Comparison of ENCODE assay signal across 26 cellular contexts in the genomic region with DNA sequence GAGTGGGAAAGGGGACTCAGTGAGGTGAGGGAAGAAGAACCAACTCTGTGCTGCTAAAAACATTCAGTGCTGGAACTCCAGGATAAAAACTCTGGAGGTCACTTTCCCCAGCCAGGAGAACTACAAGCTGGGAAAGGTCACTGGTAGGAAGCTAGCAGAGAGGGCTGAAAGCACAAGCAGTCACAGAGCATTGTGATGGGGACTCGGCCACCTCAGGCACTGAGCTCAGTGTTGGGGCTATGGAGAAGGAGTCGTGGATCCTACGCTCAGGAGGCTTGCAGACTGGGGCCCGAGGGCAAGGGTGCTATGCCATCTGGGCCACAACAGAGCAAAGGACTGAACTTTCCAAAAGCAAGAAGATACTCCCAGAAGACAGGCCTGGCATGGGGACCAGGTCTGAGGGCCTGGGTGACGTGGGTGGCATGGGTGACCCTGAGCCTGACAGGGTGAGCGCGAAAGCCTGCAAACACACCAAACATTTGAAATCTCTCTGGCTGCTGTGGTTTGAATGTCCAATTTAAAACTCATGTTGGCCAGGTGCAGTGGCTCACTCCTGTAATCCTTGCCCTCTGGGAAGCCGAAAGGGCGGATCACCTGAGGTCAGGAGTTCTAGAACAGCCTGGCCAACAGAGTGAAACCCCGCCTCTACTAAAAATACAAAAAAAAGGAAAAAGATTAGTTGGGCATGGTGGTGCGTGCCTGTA. TPM values are rescaled to one million over a fixed set of nuclear protein-coding genes. Genes with fewer than 3 reads are reported as not detected.
DNase-seq lines count a peak whose midpoint lies in the region; ATAC-seq, FAIRE-seq and TF ChIP-seq lines count a peak whose summit lies in the region.
"Had no signal": no experiment of that assay in that cellular context is flagged by ENCODE, and none has a peak within 500 bp of the region (broad histone marks: within the 10 kb centered on the region; RNA-seq: fewer than 3 reads in every experiment).

No MANE protein-coding gene starts in this region.

- POLR2A ChIA-PET in K562 (lab: Yijun Ruan, JAX) = no interaction called here
- POLR2A ChIA-PET in HepG2 (lab: Yijun Ruan, JAX) = no interaction called here
- POLR2A ChIA-PET in activated CD4-positive, alpha-beta memory T cell treated with anti-CD3 and anti-CD28 coated beads, Interleukin-2, amount 10 ng/mL, durations not matched to agents 7 days and 5 days (lab: Charles Lee) = no interaction called here

- intact Hi-C loops in K562 (cut with micrococcal nuclease) (no loop called here), HepG2 (cut with micrococcal nuclease; ENCODE audit: unreplicated experiment) (no loop called here)

- H2AFZ ChIP-seq in K562 (ENCODE audit: low read depth, low read length) = peak overlapping the region; percentile 68
- H2AFZ ChIP-seq in HepG2 (ENCODE audit: low read length) = no peak overlapping the region
- H2AFZ ChIP-seq in neural progenitor cell (replicated peaks) = no peak overlapping the region

- no peaks in the 10 kb centered on the region for H3K4me1 Mint-ChIP-seq in neural progenitor cell
- peaks cover 3% of the 10 kb centered on the region for H3K4me1 Mint-ChIP-seq in activated CD4-positive, alpha-beta memory T cell treated with anti-CD3 and anti-CD28 coated beads, Interleukin-2, amount 10 ng/mL, durations not matched to agents 7 days and 5 days
- H3K4me1 Mint-ChIP-seq: CD8-positive, alpha-beta memory T cell had no signal

- H3K27me3 Mint-ChIP-seq in neural progenitor cell (ENCODE audit: insufficient read depth, low read depth) = peaks cover 6% of the 10 kb centered on the region
- H3K27me3 Mint-ChIP-seq in activated CD4-positive, alpha-beta memory T cell treated with anti-CD3 and anti-CD28 coated beads, Interleukin-2, amount 10 ng/mL, durations not matched to agents 7 days and 5 days = no peaks in the 10 kb centered on the region

- no peak overlapping the region for H3K4me3 Mint-ChIP-seq in neural progenitor cell
- H3K4me3 Mint-ChIP-seq in activated CD4-positive, alpha-beta memory T cell treated with anti-CD3 and anti-CD28 coated beads, Interleukin-2, amount 10 ng/mL, durations not matched to agents 7 days and 5 days = no peak overlapping the region
- H3K4me3 Mint-ChIP-seq: CD14-positive monocyte; CD4-positive, alpha-beta T cell; CD8-positive, alpha-beta memory T cell had no signal

- no peaks in the 10 kb centered on the region for H3F3A ChIP-seq in neural progenitor cell (ENCODE audit: low read depth)

- ATAC-seq in K562 = no peak
- ATAC-seq in HepG2 = peak; percentile 57
- no peak for ATAC-seq in HG03521 (IDR thresholded peaks at IDR 0.05; ENCODE audit: unreplicated experiment)
- ATAC-seq: GM12878 had no signal

- H3K4me1 ChIP-seq in K562 (replicated peaks in 1 of 2; ENCODE audit: control insufficient read depth in 2 of 2, insufficient read depth in 2 of 2, low read length in 2 of 2) (peaks cover 8 to 13% of the 10 kb centered on the region in 2 experiments; a peak in 4 of 5 replicates), HepG2 (ENCODE audit: insufficient read depth, low read length) (peaks cover 33% of the 10 kb centered on the region), neural progenitor cell (no peaks in the 10 kb centered on the region)
- H3K4me1 ChIP-seq: BE2C had no signal

- TF ChIP-seq POLR2A in K562 (conservative IDR thresholded peaks at IDR 0.05) (no peak), HepG2 (IDR thresholded peaks at IDR 0.05; ENCODE audit: insufficient read depth in 1 of 2, low read depth in 2 of 2, low read length in 2 of 2) (no peak)

- H3K9ac ChIP-seq in K562 (ENCODE audit: insufficient read depth in 1 of 2, low read depth in 2 of 2, low read length in 2 of 2) (peak overlapping the region in 1 of 2 experiments; percentile 61; a peak in 1 of 4 replicates), HepG2 (ENCODE audit: insufficient read depth, low read depth, low read length) (peak overlapping the region; percentile 5; the same call in 1 of the 2 replicates), neural progenitor cell (no peak overlapping the region)
- H3K9ac ChIP-seq: BLaER1 treated with 17β-estradiol and CSF1 and Interleukin-3, amounts not matched to agents 10 nM and 100 nM had no signal

- no peaks in the 10 kb centered on the region for H3K9me1 ChIP-seq in K562 (ENCODE audit: control insufficient read depth, insufficient read depth, low read length)

- DNase-seq in K562 (ENCODE audit: extremely low read depth in 1 of 4, low spot score in 3 of 4) (no peak), HepG2 (ENCODE audit: low spot score) (no peak), neural progenitor cell (ENCODE audit: low spot score) (no peak), medulla oblongata (ENCODE audit: extremely low spot score) (no peak), caudate nucleus (lab: John Stamatoyannopoulos, UW) (no peak)
- DNase-seq in activated CD4-positive, alpha-beta memory T cell treated with anti-CD3 and anti-CD28 coated beads, Interleukin-2, amount 10 ng/mL, durations not matched to agents 7 days and 5 days = no peak
- DNase-seq: 8988T; ACHN; AML-193; BE2C; CD4-positive, alpha-beta T cell; CD8-positive, alpha-beta memory T cell; DMS 273 treated with DMSO at 0.1 percent for 48 hours; DMS79; EL; GDM1; GOT3; H7; HCEC 1CT had no signal

- no peak for TF ChIP-seq CTCF in K562 (IDR thresholded peaks at IDR 0.05 in 2 of 3, conservative IDR thresholded peaks at IDR 0.05 in 1 of 3; ENCODE audit: insufficient read depth in 2 of 3, low read depth in 1 of 3, low read length in 3 of 3)
- no peak for TF ChIP-seq CTCF in HepG2 (CRISPR knock-in tag; IDR thresholded peaks at IDR 0.05)
- no peak for TF ChIP-seq CTCF in neural progenitor cell (IDR thresholded peaks at IDR 0.05)

- CTCF ChIA-PET in K562 (lab: Yijun Ruan, JAX; ENCODE audit: low intra/inter-chr PET ratio) (no interaction called here), HepG2 (lab: Yijun Ruan, JAX; ENCODE audit: low intra/inter-chr PET ratio, low total read pairs) (no interaction called here)
- CTCF ChIA-PET in activated CD4-positive, alpha-beta memory T cell treated with anti-CD3 and anti-CD28 coated beads, Interleukin-2, amount 10 ng/mL, durations not matched to agents 7 days and 5 days (lab: Charles Lee) = no interaction called here

- no TSS peak for BruUV-seq in K562 (replicated peaks; lab: Mats Ljungman, UMichigan)
- BruUV-seq in HepG2 (replicated peaks; lab: Mats Ljungman, UMichigan) = no TSS peak

- H3K4me2 ChIP-seq in K562 (ENCODE audit: insufficient read depth, low read length) (no peak overlapping the region), HepG2 (ENCODE audit: low read depth, low read length) (peak overlapping the region; percentile 51; the same call in 1 of the 2 replicates), neural progenitor cell (no peak overlapping the region)
- H3K4me2 ChIP-seq: A549 had no signal

- H3K79me2 ChIP-seq in K562 (ENCODE audit: control insufficient read depth, insufficient read depth, low read length) (no peaks in the 10 kb centered on the region), HepG2 (ENCODE audit: insufficient read depth, low read length) (no peaks in the 10 kb centered on the region), neural progenitor cell (ENCODE audit: low read depth) (no peaks in the 10 kb centered on the region)

- H3K36me3 ChIP-seq in K562 (ENCODE audit: control insufficient read depth, insufficient read depth, low read length) (no peaks in the 10 kb centered on the region), HepG2 (replicated peaks in 1 of 2; ENCODE audit: control insufficient read depth in 1 of 2, insufficient read depth in 2 of 2, low read length in 2 of 2) (no peaks in the 10 kb centered on the region), neural progenitor cell (no peaks in the 10 kb centered on the region)
- H3K36me3 ChIP-seq: BE2C; BLaER1 treated with 17β-estradiol and CSF1 and Interleukin-3, amounts not matched to agents 10 nM and 100 nM had no signal

- peak overlapping the region; percentile 72 for H3K27ac Mint-ChIP-seq in neural progenitor cell
- no peak overlapping the region for H3K27ac Mint-ChIP-seq in activated CD4-positive, alpha-beta memory T cell treated with anti-CD3 and anti-CD28 coated beads, Interleukin-2, amount 10 ng/mL, durations not matched to agents 7 days and 5 days
- H3K27ac Mint-ChIP-seq: CD4-positive, alpha-beta T cell; CD8-positive, alpha-beta memory T cell had no signal

- H3K4me3 ChIP-seq in K562 (no peak overlapping the region), HepG2 (replicated peaks in 1 of 3; ENCODE audit: insufficient read depth in 1 of 3, low read depth in 2 of 3, low read length in 3 of 3) (peak overlapping the region in 1 of 3 experiments; percentile 41; a peak in 1 of 6 replicates), neural progenitor cell (no peak overlapping the region)
- H3K4me3 ChIP-seq: A549; BLaER1 treated with 17β-estradiol and CSF1 and Interleukin-3, amounts not matched to agents 10 nM and 100 nM; GM12878 had no signal

- no peaks in the 10 kb centered on the region for H3K36me3 Mint-ChIP-seq in neural progenitor cell
- H3K36me3 Mint-ChIP-seq in activated CD4-positive, alpha-beta memory T cell treated with anti-CD3 and anti-CD28 coated beads, Interleukin-2, amount 10 ng/mL, durations not matched to agents 7 days and 5 days (ENCODE audit: low read depth) = no peaks in the 10 kb centered on the region

- H3K27me3 ChIP-seq in K562 (ENCODE audit: control insufficient read depth in 2 of 2, insufficient read depth in 2 of 2, low read length in 2 of 2) (no peaks in the 10 kb centered on the region), HepG2 (ENCODE audit: control insufficient read depth in 1 of 2, insufficient read depth in 2 of 2, low read length in 2 of 2) (no peaks in the 10 kb centered on the region), neural progenitor cell (no peaks in the 10 kb centered on the region)
- H3K27me3 ChIP-seq: BE2C; BLaER1 treated with 17β-estradiol and CSF1 and Interleukin-3, amounts not matched to agents 10 nM and 100 nM had no signal

- no peaks in the 10 kb centered on the region for H3K9me3 Mint-ChIP-seq in neural progenitor cell
- no peaks in the 10 kb centered on the region for H3K9me3 Mint-ChIP-seq in activated CD4-positive, alpha-beta memory T cell treated with anti-CD3 and anti-CD28 coated beads, Interleukin-2, amount 10 ng/mL, durations not matched to agents 7 days and 5 days
- H3K9me3 Mint-ChIP-seq: CD4-positive, alpha-beta T cell; CD8-positive, alpha-beta memory T cell had no signal

- no peaks in the 10 kb centered on the region for H4K20me1 ChIP-seq in K562 (replicated peaks; ENCODE audit: control insufficient read depth, insufficient read depth, low read length)
- no peaks in the 10 kb centered on the region for H4K20me1 ChIP-seq in HepG2 (ENCODE audit: insufficient read depth, low read length)
- H4K20me1 ChIP-seq in neural progenitor cell (ENCODE audit: low read depth) = no peaks in the 10 kb centered on the region
- H4K20me1 ChIP-seq: BLaER1 treated with 17β-estradiol and CSF1 and Interleukin-3, amounts not matched to agents 10 nM and 100 nM had no signal

- no peak for FAIRE-seq in K562 (lab: Jason Lieb, UNC)
- no peak for FAIRE-seq in HepG2 (lab: Jason Lieb, UNC)
- FAIRE-seq: A549, D721Med, GM12878, GM18507 had no signal

- WGBS in K562 (ENCODE audit: insufficient coverage, low coverage, missing lambda C conversion rate) = 90% methylated on average over 7 of the region's 11 CpGs
- WGBS in HepG2 (ENCODE audit: low lambda C conversion rate) = 50% methylated on average over 11 of the region's 11 CpGs

- TF ChIP-seq EP300 in K562 (IDR thresholded peaks at IDR 0.05; ENCODE audit: low read length) (no peak), HepG2 (IDR thresholded peaks at IDR 0.05; ENCODE audit: low read depth in 2 of 2, low read length in 2 of 2) (no peak), HepG2 (CRISPR knock-in tag; IDR thresholded peaks at IDR 0.05; ENCODE audit: borderline replicate concordance) (no peak)

- no peak for TF ChIP-seq RAD21 in K562 (CRISPR knock-in tag; conservative IDR thresholded peaks at IDR 0.05 in 1 of 2, IDR thresholded peaks at IDR 0.05 in 1 of 2)
- TF ChIP-seq RAD21 in HepG2 (CRISPR knock-in tag; IDR thresholded peaks at IDR 0.05) = no peak

- H3K27ac ChIP-seq in K562 (ENCODE audit: extremely low read depth, low read depth, low read length) = no peak overlapping the region
- no peak overlapping the region for H3K27ac ChIP-seq in HepG2 (ENCODE audit: extremely low read length, insufficient read depth, low read length)
- H3K27ac ChIP-seq in neural progenitor cell = no peak overlapping the region
- H3K27ac ChIP-seq in caudate nucleus (ENCODE audit: low read depth, low read length) = no peak overlapping the region
- H3K27ac ChIP-seq: A549; BLaER1 treated with 17β-estradiol and CSF1 and Interleukin-3, amounts not matched to agents 10 nM and 100 nM had no signal

- H3K9me3 ChIP-seq in K562 (replicated peaks; ENCODE audit: control insufficient read depth, insufficient read depth, low read depth, low read length) = no peaks in the 10 kb centered on the region
- no peaks in the 10 kb centered on the region for H3K9me3 ChIP-seq in HepG2 (ENCODE audit: low read length)
- H3K9me3 ChIP-seq in neural progenitor cell (ENCODE audit: low read depth) = no peaks in the 10 kb centered on the region
- H3K9me3 ChIP-seq: A549; BE2C; BLaER1 treated with 17β-estradiol and CSF1 and Interleukin-3, amounts not matched to agents 10 nM and 100 nM had no signal

- in situ Hi-C loops in K562 (cut with MboI) = no loop called here
- in situ Hi-C loops in HepG2 (cut with HindIII; ENCODE audit: extremely low pct_ligation_motif_present, low pct_unique_long_range_greater_than_20kb) = no loop called here

RNA-seq across cellular contexts. Expression of a gene that starts 9.8 kb away (rescaled TPM):
- total RNA-seq in K562 (2011; cell fraction: chromatin; rRNA removed; ENCODE audit: low replicate concordance) = 17.6 and 33.2 TPM in 2 replicates
- 11.2 and 15.7 TPM in 2 replicates for total RNA-seq in K562 (2011; cell fraction: nucleolus; rRNA removed)
- 26.4 and 33.4 TPM in 2 replicates for total RNA-seq in K562 (2011; cell fraction: nucleoplasm; rRNA removed)
- total RNA-seq in K562 (2014; rRNA removed) (14.4 and 14.9 TPM in 2 replicates), K562 (2014; rRNA removed; fragmentation: Illumina TruSeq; extraction: Trizol) (28.1 and 31.6 TPM in 2 replicates), K562 (2015; rRNA removed; fragmentation: Illumina TruSeq; extraction: Trizol) (20.0 and 20.7 TPM in 2 replicates), K562 (2021) (23.2 and 27.5 TPM in 2 replicates), HepG2 (2016; rRNA removed; fragmentation: Illumina TruSeq; extraction: Trizol) (10.0 and 15.6 TPM in 2 replicates), neural progenitor cell (ENCODE audit: low replicate concordance) (58.9 and 88.8 TPM in 2 replicates)
- polyA plus RNA-seq in K562 (2011; rRNA removed) (49.5 and 50.2 TPM in 2 replicates), K562 (2014; fragmentation: Illumina TruSeq; extraction: Trizol) (21.1 and 26.8 TPM in 2 replicates), K562 (2014; fragmentation: Nextera tagmentation; extraction: Ambion mirVana) (10 to 100 TPM; 14.8 to 27.4 TPM), K562 (2014; rRNA removed) (19.8 and 20.1 TPM in 2 replicates), HepG2 (2011; rRNA removed) (4.3 and 7.6 TPM in 2 replicates)
- polyA plus RNA-seq in K562 (2011; cell fraction: cytosol; rRNA removed) = 10.7 and 25.6 TPM in 2 replicates
- polyA plus RNA-seq in K562 (2011; cell fraction: nucleus; rRNA removed) = 25.2 and 45.5 TPM in 2 replicates
- polyA plus RNA-seq in K562 (2012) = 13.6 and 20.7 TPM in 2 replicates
- polyA minus RNA-seq in K562 (2011; rRNA and poly(A)+ RNA removed) = 36.4 and 39.9 TPM in 2 replicates
- 18.9 and 23.6 TPM in 2 replicates for polyA minus RNA-seq in K562 (2011; cell fraction: cytosol; rRNA and poly(A)+ RNA removed)
- 7.1 and 17.2 TPM in 2 replicates for polyA minus RNA-seq in K562 (2011; cell fraction: nucleus; rRNA and poly(A)+ RNA removed)
- 2.8 and 5.8 TPM in 2 replicates for total RNA-seq in HepG2 (2016; cell fraction: cytosol; rRNA removed; fragmentation: Illumina TruSeq; extraction: Trizol; ENCODE audit: low read depth)
- 9.8 and 13.9 TPM in 2 replicates for total RNA-seq in HepG2 (2016; cell fraction: insoluble cytoplasmic fraction; rRNA removed; fragmentation: Illumina TruSeq; extraction: Trizol)
- 3.2 and 4.3 TPM in 2 replicates for total RNA-seq in HepG2 (2016; cell fraction: membrane; rRNA removed; fragmentation: Illumina TruSeq; extraction: Trizol)
- total RNA-seq in HepG2 (2016; cell fraction: nucleus; rRNA removed; fragmentation: Illumina TruSeq; extraction: Trizol) = 7.9 and 8.8 TPM in 2 replicates
- 4.0 and 4.3 TPM in 2 replicates for polyA plus RNA-seq in HepG2 (2011; cell fraction: cytosol; rRNA removed)
- 5.0 and 5.6 TPM in 2 replicates for polyA plus RNA-seq in HepG2 (2011; cell fraction: nucleus; rRNA removed)
- polyA plus RNA-seq in HepG2 (2012) = 3.6 and 5.3 TPM in 2 replicates
- polyA plus RNA-seq in HepG2 (2016; cell fraction: cytosol; fragmentation: Illumina TruSeq; extraction: Trizol; ENCODE audit: low read depth) = 0.28 and 0.32 TPM in 2 replicates
- 9.9 and 10.1 TPM in 2 replicates for polyA plus RNA-seq in HepG2 (2016; cell fraction: insoluble cytoplasmic fraction; fragmentation: Illumina TruSeq; extraction: Trizol; ENCODE audit: low read depth)
- 0.65 and 0.99 TPM in 2 replicates for polyA plus RNA-seq in HepG2 (2016; cell fraction: membrane; fragmentation: Illumina TruSeq; extraction: Trizol; ENCODE audit: low read depth)
- 9.3 and 11.2 TPM in 2 replicates for polyA plus RNA-seq in HepG2 (2016; cell fraction: nucleus; fragmentation: Illumina TruSeq; extraction: Trizol; ENCODE audit: insufficient read depth, low read depth)
- 4.6 and 10.2 TPM in 2 replicates for polyA minus RNA-seq in HepG2 (2011; rRNA and poly(A)+ RNA removed; ENCODE audit: low replicate concordance)
- 4.4 and 6.0 TPM in 2 replicates for polyA minus RNA-seq in HepG2 (2011; cell fraction: cytosol; rRNA and poly(A)+ RNA removed)
- 6.2 and 6.3 TPM in 2 replicates for polyA minus RNA-seq in HepG2 (2011; cell fraction: nucleus; rRNA and poly(A)+ RNA removed)
- total RNA-seq in activated CD4-positive, alpha-beta memory T cell treated with anti-CD3 and anti-CD28 coated beads, Interleukin-2, amount 10 ng/mL, durations not matched to agents 7 days and 5 days = 10 to 100 TPM; 47.0 to 54.4 TPM

RNA-seq across cellular contexts. Expression of a gene that starts 16.8 kb away (rescaled TPM):
- 1.5 and 3.3 TPM in 2 replicates for total RNA-seq in K562 (2011; cell fraction: chromatin; rRNA removed; ENCODE audit: low replicate concordance)
- total RNA-seq in K562 (2011; cell fraction: nucleolus; rRNA removed) = 3.5 and 5.1 TPM in 2 replicates
- 2.3 and 2.4 TPM in 2 replicates for total RNA-seq in K562 (2011; cell fraction: nucleoplasm; rRNA removed)
- total RNA-seq in K562 (2014; rRNA removed) = 2.4 and 2.7 TPM in 2 replicates
- 1.4 and 1.7 TPM in 2 replicates for total RNA-seq in K562 (2014; rRNA removed; fragmentation: Illumina TruSeq; extraction: Trizol)
- total RNA-seq in K562 (2015; rRNA removed; fragmentation: Illumina TruSeq; extraction: Trizol) = 1.4 and 1.6 TPM in 2 replicates
- total RNA-seq in K562 (2021) = 4.6 and 4.7 TPM in 2 replicates
- polyA plus RNA-seq in K562 (2011; rRNA removed) = 1.2 and 1.3 TPM in 2 replicates
- 1.0 and 2.9 TPM in 2 replicates for polyA plus RNA-seq in K562 (2011; cell fraction: cytosol; rRNA removed)
- 2.0 and 2.1 TPM in 2 replicates for polyA plus RNA-seq in K562 (2011; cell fraction: nucleus; rRNA removed)
- 2.8 and 3.2 TPM in 2 replicates for polyA plus RNA-seq in K562 (2012)
- 0.67 and 1.7 TPM in 2 replicates for polyA plus RNA-seq in K562 (2014; fragmentation: Illumina TruSeq; extraction: Trizol)
- polyA plus RNA-seq in K562 (2014; fragmentation: Nextera tagmentation; extraction: Ambion mirVana) = under 1 TPM; 0.11 to 0.17 TPM
- polyA plus RNA-seq in K562 (2014; rRNA removed) = 2.3 and 2.4 TPM in 2 replicates
- 1.6 and 2.6 TPM in 2 replicates for polyA minus RNA-seq in K562 (2011; rRNA and poly(A)+ RNA removed)
- polyA minus RNA-seq in K562 (2011; cell fraction: cytosol; rRNA and poly(A)+ RNA removed) = 3.1 and 3.4 TPM in 2 replicates
- 3.8 and 5.1 TPM in 2 replicates for polyA minus RNA-seq in K562 (2011; cell fraction: nucleus; rRNA and poly(A)+ RNA removed)
- 1.3 and 2.3 TPM in 2 replicates for total RNA-seq in HepG2 (2016; rRNA removed; fragmentation: Illumina TruSeq; extraction: Trizol)
- 0.53 and 0.71 TPM in 2 replicates for total RNA-seq in HepG2 (2016; cell fraction: cytosol; rRNA removed; fragmentation: Illumina TruSeq; extraction: Trizol; ENCODE audit: low read depth)
- total RNA-seq in HepG2 (2016; cell fraction: insoluble cytoplasmic fraction; rRNA removed; fragmentation: Illumina TruSeq; extraction: Trizol) = 1.4 and 2.4 TPM in 2 replicates
- 1.2 and 1.3 TPM in 2 replicates for total RNA-seq in HepG2 (2016; cell fraction: membrane; rRNA removed; fragmentation: Illumina TruSeq; extraction: Trizol)
- 2.1 and 2.5 TPM in 2 replicates for total RNA-seq in HepG2 (2016; cell fraction: nucleus; rRNA removed; fragmentation: Illumina TruSeq; extraction: Trizol)
- 1.7 TPM in 2 replicates for polyA plus RNA-seq in HepG2 (2011; rRNA removed)
- 1.2 and 1.6 TPM in 2 replicates for polyA plus RNA-seq in HepG2 (2011; cell fraction: cytosol; rRNA removed)
- polyA plus RNA-seq in HepG2 (2011; cell fraction: nucleus; rRNA removed) = 1.4 and 1.8 TPM in 2 replicates
- polyA plus RNA-seq in HepG2 (2012) = 1.6 TPM in 2 replicates
- polyA plus RNA-seq in HepG2 (2016; cell fraction: cytosol; fragmentation: Illumina TruSeq; extraction: Trizol; ENCODE audit: low read depth) = 0.20 and 0.28 TPM in 2 replicates
- 1.5 and 2.1 TPM in 2 replicates for polyA plus RNA-seq in HepG2 (2016; cell fraction: insoluble cytoplasmic fraction; fragmentation: Illumina TruSeq; extraction: Trizol; ENCODE audit: low read depth)
- 0.54 and 0.77 TPM in 2 replicates for polyA plus RNA-seq in HepG2 (2016; cell fraction: membrane; fragmentation: Illumina TruSeq; extraction: Trizol; ENCODE audit: low read depth)
- polyA plus RNA-seq in HepG2 (2016; cell fraction: nucleus; fragmentation: Illumina TruSeq; extraction: Trizol; ENCODE audit: insufficient read depth, low read depth) = 0.97 and 2.2 TPM in 2 replicates
- polyA minus RNA-seq in HepG2 (2011; rRNA and poly(A)+ RNA removed; ENCODE audit: low replicate concordance) = 1.8 and 4.0 TPM in 2 replicates
- polyA minus RNA-seq in HepG2 (2011; cell fraction: cytosol; rRNA and poly(A)+ RNA removed) = 2.5 and 2.7 TPM in 2 replicates
- 4.5 and 7.1 TPM in 2 replicates for polyA minus RNA-seq in HepG2 (2011; cell fraction: nucleus; rRNA and poly(A)+ RNA removed)
- total RNA-seq in neural progenitor cell (ENCODE audit: low replicate concordance) = 2.0 and 8.8 TPM in 2 replicates
- 1 to 10 TPM; 6.9 to 7.6 TPM for total RNA-seq in activated CD4-positive, alpha-beta memory T cell treated with anti-CD3 and anti-CD28 coated beads, Interleukin-2, amount 10 ng/mL, durations not matched to agents 7 days and 5 days

RNA-seq across cellular contexts. Expression of a gene that starts 32.3 kb away (rescaled TPM):
- total RNA-seq in K562 (2011; cell fraction: chromatin; rRNA removed; ENCODE audit: low replicate concordance) = 5.7 and 5.9 TPM in 2 replicates
- 8.5 and 8.7 TPM in 2 replicates for total RNA-seq in K562 (2011; cell fraction: nucleolus; rRNA removed)
- 7.8 and 7.9 TPM in 2 replicates for total RNA-seq in K562 (2011; cell fraction: nucleoplasm; rRNA removed)
- total RNA-seq in K562 (2014; rRNA removed) (29.1 and 29.6 TPM in 2 replicates), K562 (2014; rRNA removed; fragmentation: Illumina TruSeq; extraction: Trizol) (19.5 and 24.2 TPM in 2 replicates), K562 (2015; rRNA removed; fragmentation: Illumina TruSeq; extraction: Trizol) (18.1 and 19.1 TPM in 2 replicates), K562 (2021) (27.2 and 31.7 TPM in 2 replicates), HepG2 (2016; rRNA removed; fragmentation: Illumina TruSeq; extraction: Trizol) (10.1 and 14.1 TPM in 2 replicates), neural progenitor cell (ENCODE audit: low replicate concordance) (14.9 and 27.4 TPM in 2 replicates)
- polyA plus RNA-seq in K562 (2011; rRNA removed) (9.9 and 14.1 TPM in 2 replicates), K562 (2014; fragmentation: Illumina TruSeq; extraction: Trizol) (22.6 and 24.5 TPM in 2 replicates), K562 (2014; fragmentation: Nextera tagmentation; extraction: Ambion mirVana) (1 to 10 TPM; 4.3 to 5.3 TPM), K562 (2014; rRNA removed) (26.2 and 27.0 TPM in 2 replicates), HepG2 (2011; rRNA removed) (6.3 and 7.2 TPM in 2 replicates)
- polyA plus RNA-seq in K562 (2011; cell fraction: cytosol; rRNA removed) = 13.8 and 18.7 TPM in 2 replicates
- polyA plus RNA-seq in K562 (2011; cell fraction: nucleus; rRNA removed) = 7.4 and 7.5 TPM in 2 replicates
- polyA plus RNA-seq in K562 (2012) = 11.5 and 14.1 TPM in 2 replicates
- polyA minus RNA-seq in K562 (2011; rRNA and poly(A)+ RNA removed) = 9.1 and 9.8 TPM in 2 replicates
- polyA minus RNA-seq in K562 (2011; cell fraction: cytosol; rRNA and poly(A)+ RNA removed) = 5.7 and 5.9 TPM in 2 replicates
- 3.4 and 5.4 TPM in 2 replicates for polyA minus RNA-seq in K562 (2011; cell fraction: nucleus; rRNA and poly(A)+ RNA removed)
- total RNA-seq in HepG2 (2016; cell fraction: cytosol; rRNA removed; fragmentation: Illumina TruSeq; extraction: Trizol; ENCODE audit: low read depth) = 2.9 and 3.3 TPM in 2 replicates
- 9.8 and 14.0 TPM in 2 replicates for total RNA-seq in HepG2 (2016; cell fraction: insoluble cytoplasmic fraction; rRNA removed; fragmentation: Illumina TruSeq; extraction: Trizol)
- total RNA-seq in HepG2 (2016; cell fraction: membrane; rRNA removed; fragmentation: Illumina TruSeq; extraction: Trizol) = 10.0 and 10.9 TPM in 2 replicates
- 8.0 and 9.6 TPM in 2 replicates for total RNA-seq in HepG2 (2016; cell fraction: nucleus; rRNA removed; fragmentation: Illumina TruSeq; extraction: Trizol)
- polyA plus RNA-seq in HepG2 (2011; cell fraction: cytosol; rRNA removed) = 6.8 and 7.1 TPM in 2 replicates
- polyA plus RNA-seq in HepG2 (2011; cell fraction: nucleus; rRNA removed) = 4.3 and 4.5 TPM in 2 replicates
- polyA plus RNA-seq in HepG2 (2012) = 7.3 TPM in 2 replicates
- polyA plus RNA-seq in HepG2 (2016; cell fraction: cytosol; fragmentation: Illumina TruSeq; extraction: Trizol; ENCODE audit: low read depth) = 2.3 and 2.6 TPM in 2 replicates
- 10.6 and 11.0 TPM in 2 replicates for polyA plus RNA-seq in HepG2 (2016; cell fraction: insoluble cytoplasmic fraction; fragmentation: Illumina TruSeq; extraction: Trizol; ENCODE audit: low read depth)
- polyA plus RNA-seq in HepG2 (2016; cell fraction: membrane; fragmentation: Illumina TruSeq; extraction: Trizol; ENCODE audit: low read depth) = 5.8 TPM in 2 replicates
- 6.0 and 9.1 TPM in 2 replicates for polyA plus RNA-seq in HepG2 (2016; cell fraction: nucleus; fragmentation: Illumina TruSeq; extraction: Trizol; ENCODE audit: insufficient read depth, low read depth)
- 7.4 and 20.0 TPM in 2 replicates for polyA minus RNA-seq in HepG2 (2011; rRNA and poly(A)+ RNA removed; ENCODE audit: low replicate concordance)
- 5.0 and 6.0 TPM in 2 replicates for polyA minus RNA-seq in HepG2 (2011; cell fraction: cytosol; rRNA and poly(A)+ RNA removed)
- 6.0 and 11.5 TPM in 2 replicates for polyA minus RNA-seq in HepG2 (2011; cell fraction: nucleus; rRNA and poly(A)+ RNA removed)
- 10 to 100 TPM; 11.1 to 11.5 TPM for total RNA-seq in activated CD4-positive, alpha-beta memory T cell treated with anti-CD3 and anti-CD28 coated beads, Interleukin-2, amount 10 ng/mL, durations not matched to agents 7 days and 5 days
